12 cellular contexts compared by ENCODE assay signal in the genomic region with DNA sequence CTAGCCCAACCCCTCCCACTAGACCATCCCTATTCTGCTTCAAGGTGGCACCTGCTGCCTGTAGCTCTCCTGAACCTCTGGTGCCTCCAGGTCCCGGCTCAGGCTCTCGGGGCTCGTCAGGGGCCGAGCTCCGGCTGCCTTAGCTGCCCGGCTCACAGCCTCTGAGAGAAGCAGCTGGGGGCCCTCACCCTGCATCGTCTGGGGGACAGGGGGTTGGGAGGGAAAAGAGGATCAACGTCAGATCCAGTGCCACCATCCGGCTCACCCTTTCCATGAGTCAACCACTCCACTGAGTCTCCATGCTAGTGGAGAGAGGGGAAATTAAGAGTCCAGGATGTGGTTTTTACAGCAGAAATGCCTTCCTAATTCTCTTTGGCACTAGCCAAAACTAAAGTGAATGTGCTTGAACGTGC. TPM values are rescaled to one million over a fixed set of nuclear protein-coding genes. Genes with fewer than 3 reads are reported as not detected.
DNase-seq lines count a peak whose midpoint lies in the region; ATAC-seq, FAIRE-seq and TF ChIP-seq lines count a peak whose summit lies in the region.
"Had no signal": no experiment of that assay in that cellular context is flagged by ENCODE, and none has a peak within 500 bp of the region (broad histone marks: within the 10 kb centered on the region; RNA-seq: fewer than 3 reads in every experiment).

No MANE protein-coding gene starts in this region.

- H3K4me3 ChIP-seq in MG63 (no peak overlapping the region), astrocyte (ENCODE audit: insufficient read depth, low read depth, low read length) (no peak overlapping the region)
- H3K4me3 ChIP-seq: left ventricle myocardium inferior, transverse colon had no signal

- H3K27me3 ChIP-seq in MG63 (no peaks in the 10 kb centered on the region), astrocyte (ENCODE audit: insufficient read depth, low read length) (no peaks in the 10 kb centered on the region)
- H3K27me3 ChIP-seq: transverse colon had no signal

- H3K27me3 Mint-ChIP-seq in activated CD8-positive, alpha-beta memory T cell treated with anti-CD3 and anti-CD28 coated beads, Interleukin-2, amount 10 ng/mL, durations not matched to agents 7 days and 5 days, result no peaks in the 10 kb centered on the region
- H3K27me3 Mint-ChIP-seq in astrocyte (ENCODE audit: low read depth, unreplicated experiment), result no peaks in the 10 kb centered on the region

- peak overlapping the region; percentile 57 for H3K9ac ChIP-seq in astrocyte (ENCODE audit: low read length)

- ATAC-seq in activated CD8-positive, alpha-beta memory T cell treated with anti-CD3 and anti-CD28 coated beads, Interleukin-2, amount 10 ng/mL, durations not matched to agents 7 days and 5 days, result no peak
- ATAC-seq in GM18868 (IDR thresholded peaks at IDR 0.05; ENCODE audit: unreplicated experiment), result no peak

- intact Hi-C loops in posterior vena cava (cut with DNase I), result no loop called here

- peak overlapping the region; percentile 55 for H3K27ac ChIP-seq in astrocyte (ENCODE audit: low read depth, low read length)
- H3K27ac ChIP-seq: left ventricle myocardium inferior, transverse colon had no signal

- peaks cover 21% of the 10 kb centered on the region for H3K36me3 ChIP-seq in MG63
- peaks cover 58% of the 10 kb centered on the region for H3K36me3 ChIP-seq in astrocyte (ENCODE audit: insufficient read depth, low read length)

- no peaks in the 10 kb centered on the region for H3K79me2 ChIP-seq in astrocyte (ENCODE audit: insufficient read depth, low read length)

- H3K9me3 Mint-ChIP-seq in activated CD8-positive, alpha-beta memory T cell treated with anti-CD3 and anti-CD28 coated beads, Interleukin-2, amount 10 ng/mL, durations not matched to agents 7 days and 5 days (ENCODE audit: low read depth), result no peaks in the 10 kb centered on the region
- H3K9me3 Mint-ChIP-seq in astrocyte (ENCODE audit: unreplicated experiment), result no peaks in the 10 kb centered on the region

- peaks cover 13% of the 10 kb centered on the region for H3K4me1 ChIP-seq in astrocyte (ENCODE audit: insufficient read depth, low read length)
- H3K4me1 ChIP-seq: left ventricle myocardium inferior, transverse colon had no signal

- no peak for FAIRE-seq in astrocyte (lab: Jason Lieb, UNC)
- FAIRE-seq: H1 had no signal

- in situ Hi-C loops in GM13977 (cut with MboI; ENCODE audit: low pct_unique_long_range_greater_than_20kb, low sequenced_read_pairs, unreplicated experiment), result no loop called here

- CTCF ChIA-PET in activated CD8-positive, alpha-beta memory T cell treated with anti-CD3 and anti-CD28 coated beads, Interleukin-2, amount 10 ng/mL, durations not matched to agents 7 days and 5 days (lab: Charles Lee), result interaction anchor here (1.4 kb wide), 1 partner anchor 12 kb away, joined by 5 read pairs; no protein-coding TSS in a partner anchor

- H2AFZ ChIP-seq in astrocyte (ENCODE audit: low read depth, low read length), result no peak overlapping the region

- peak overlapping the region; percentile 34 for H3K27ac Mint-ChIP-seq in activated CD8-positive, alpha-beta memory T cell treated with anti-CD3 and anti-CD28 coated beads, Interleukin-2, amount 10 ng/mL, durations not matched to agents 7 days and 5 days
- no peak overlapping the region for H3K27ac Mint-ChIP-seq in astrocyte (ENCODE audit: unreplicated experiment)

- H3K36me3 Mint-ChIP-seq in activated CD8-positive, alpha-beta memory T cell treated with anti-CD3 and anti-CD28 coated beads, Interleukin-2, amount 10 ng/mL, durations not matched to agents 7 days and 5 days, result peaks cover 39% of the 10 kb centered on the region
- H3K36me3 Mint-ChIP-seq in astrocyte (ENCODE audit: low read depth, unreplicated experiment), result peaks cover 30% of the 10 kb centered on the region

- peaks cover 56% of the 10 kb centered on the region for H4K20me1 ChIP-seq in astrocyte (ENCODE audit: insufficient read depth, low read length)

- TF ChIP-seq CTCF in astrocyte (IDR thresholded peaks at IDR 0.05; ENCODE audit: insufficient read depth, low read depth, low read length) (no peak), GM13977 (IDR thresholded peaks at IDR 0.05; ENCODE audit: extremely low read depth, insufficient read depth, missing control alignments) (no peak)

- peak overlapping the region; percentile 62 for H3K4me2 ChIP-seq in astrocyte (ENCODE audit: low read length)

- H3K9me3 ChIP-seq in MG63 (no peaks in the 10 kb centered on the region), astrocyte (ENCODE audit: insufficient read depth, low read depth, low read length) (no peaks in the 10 kb centered on the region)
- H3K9me3 ChIP-seq: left ventricle myocardium inferior, transverse colon had no signal

- H3K4me1 Mint-ChIP-seq in activated CD8-positive, alpha-beta memory T cell treated with anti-CD3 and anti-CD28 coated beads, Interleukin-2, amount 10 ng/mL, durations not matched to agents 7 days and 5 days, result peaks cover 2% of the 10 kb centered on the region
- H3K4me1 Mint-ChIP-seq in astrocyte (ENCODE audit: low read depth, unreplicated experiment), result peaks cover 3% of the 10 kb centered on the region

- no peak for DNase-seq in activated CD8-positive, alpha-beta memory T cell treated with anti-CD3 and anti-CD28 coated beads, Interleukin-2, amount 10 ng/mL, durations not matched to agents 7 days and 5 days
- DNase-seq in activated CD8-positive, alpha-beta memory T cell treated with anti-CD3 and anti-CD28 coated beads, Interleukin-2, amount 50 U/mL, for 4 hours, result no peak
- peak; percentile 29 for DNase-seq in MG63
- peak; percentile 72 for DNase-seq in astrocyte (ENCODE audit: low read depth)
- DNase-seq in posterior vena cava (ENCODE audit: low spot score), result peak; percentile 66
- DNase-seq in GM13977 (ENCODE audit: low spot score), result no peak
- DNase-seq in NCI-H2107 treated with DMSO at 0.1 percent for 48 hours (lab: John Stamatoyannopoulos, UW; ENCODE audit: unreplicated experiment), result no peak
- DNase-seq: left ventricle myocardium inferior, NCI-H2029, transverse colon had no signal

- no peak overlapping the region for H3K4me3 Mint-ChIP-seq in activated CD8-positive, alpha-beta memory T cell treated with anti-CD3 and anti-CD28 coated beads, Interleukin-2, amount 10 ng/mL, durations not matched to agents 7 days and 5 days
- no peak overlapping the region for H3K4me3 Mint-ChIP-seq in astrocyte (ENCODE audit: unreplicated experiment)

RNA-seq across cellular contexts. Expression of gene BAG6, which starts 13.0 kb away (rescaled TPM):
- 100 to 1,000 TPM; 243 to 245 TPM for total RNA-seq in activated CD8-positive, alpha-beta memory T cell treated with anti-CD3 and anti-CD28 coated beads, Interleukin-2, amount 10 ng/mL, durations not matched to agents 7 days and 5 days
- 82.2 and 194 TPM in 2 replicates for total RNA-seq in MG63 (2014; rRNA removed; shearing (Covaris generic); ENCODE audit: low replicate concordance)
- total RNA-seq in astrocyte (233 and 247 TPM in 2 replicates), posterior vena cava (100 to 1,000 TPM; 146 to 193 TPM)

RNA-seq across cellular contexts. Expression of gene APOM, which starts 16.2 kb away (rescaled TPM):
- total RNA-seq in activated CD8-positive, alpha-beta memory T cell treated with anti-CD3 and anti-CD28 coated beads, Interleukin-2, amount 10 ng/mL, durations not matched to agents 7 days and 5 days, result 1 to 10 TPM; 1.9 to 3.7 TPM
- total RNA-seq in MG63 (2014; rRNA removed; shearing (Covaris generic); ENCODE audit: low replicate concordance), result 0.56 TPM in 1 of 2 replicates, not detected in the other
- 0.89 and 1.2 TPM in 2 replicates for total RNA-seq in astrocyte
- 1 to 10 TPM in 1 of 2 donors, under 1 TPM in 1; 0.60 to 1.2 TPM for total RNA-seq in posterior vena cava

RNA-seq across cellular contexts. Expression of gene PRRC2A, which starts 18.9 kb away (rescaled TPM):
- total RNA-seq in activated CD8-positive, alpha-beta memory T cell treated with anti-CD3 and anti-CD28 coated beads, Interleukin-2, amount 10 ng/mL, durations not matched to agents 7 days and 5 days, result 100 to 1,000 TPM; 265 to 286 TPM
- 17.1 and 18.2 TPM in 2 replicates for total RNA-seq in MG63 (2014; rRNA removed; shearing (Covaris generic); ENCODE audit: low replicate concordance)
- 180 and 188 TPM in 2 replicates for total RNA-seq in astrocyte
- total RNA-seq in posterior vena cava, result 100 to 1,000 TPM; 119 to 133 TPM

RNA-seq across cellular contexts. Expression of gene C6orf47, which starts 21.1 kb away (rescaled TPM):
- total RNA-seq in activated CD8-positive, alpha-beta memory T cell treated with anti-CD3 and anti-CD28 coated beads, Interleukin-2, amount 10 ng/mL, durations not matched to agents 7 days and 5 days, result 10 to 100 TPM; 24.7 to 27.2 TPM
- 5.9 and 6.5 TPM in 2 replicates for total RNA-seq in MG63 (2014; rRNA removed; shearing (Covaris generic); ENCODE audit: low replicate concordance)
- total RNA-seq in astrocyte (14.7 and 15.5 TPM in 2 replicates), posterior vena cava (10 to 100 TPM; 18.8 to 19.3 TPM)

RNA-seq across cellular contexts. Expression of gene AIF1, which starts 24.4 kb away (rescaled TPM):
- total RNA-seq in activated CD8-positive, alpha-beta memory T cell treated with anti-CD3 and anti-CD28 coated beads, Interleukin-2, amount 10 ng/mL, durations not matched to agents 7 days and 5 days, result 10 to 100 TPM; 47.4 to 63.4 TPM
- not detected in 2 replicates for total RNA-seq in MG63 (2014; rRNA removed; shearing (Covaris generic); ENCODE audit: low replicate concordance)
- total RNA-seq in astrocyte (not detected in 2 replicates), posterior vena cava (10 to 100 TPM; 18.1 to 68.7 TPM)

Comparison
In these comparisons a context has a peak if more than half of its experiments do, and no peak if none do; other contexts are left out.
1. DNase-seq: peak in MG63 (single experiment), astrocyte (single experiment) and posterior vena cava (single experiment); none in activated CD8-positive, alpha-beta memory T cell treated with anti-CD3 and anti-CD28 coated beads, Interleukin-2, amount 10 ng/mL, durations not matched to agents 7 days and 5 days (single experiment), activated CD8-positive, alpha-beta memory T cell treated with anti-CD3 and anti-CD28 coated beads, Interleukin-2, amount 50 U/mL, for 4 hours (single experiment), GM13977 (single experiment) and NCI-H2107 treated with DMSO at 0.1 percent for 48 hours (single experiment).